Comparison of ENCODE assay signal across 23 cellular contexts in the genomic region with DNA sequence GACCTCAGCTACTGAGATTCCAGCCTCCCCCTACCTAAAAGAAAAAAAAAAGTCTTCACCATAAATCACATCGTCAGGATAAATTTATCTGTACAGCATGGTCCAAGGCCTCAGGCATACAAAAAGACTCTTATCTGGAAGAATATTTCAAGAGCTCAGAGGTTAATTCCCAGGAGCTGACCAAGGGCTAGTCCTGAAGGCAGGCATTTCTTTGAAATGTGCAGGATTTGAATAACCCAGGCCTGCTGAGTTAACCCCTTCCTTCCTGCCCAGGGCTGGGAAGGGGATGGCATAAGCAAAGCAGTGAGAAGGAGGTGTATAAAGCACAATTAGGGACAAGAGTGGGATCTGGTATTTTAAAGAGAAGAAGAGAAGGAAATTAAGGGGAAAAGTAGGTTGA.
"Had no signal": no experiment of that assay in that cellular context is flagged by ENCODE, and none has a peak within 500 bp of the region (broad histone marks: within the 10 kb centered on the region; RNA-seq: fewer than 3 reads in every experiment).

No MANE protein-coding gene starts in this region.

- H3K4me1 Mint-ChIP-seq: activated B cell treated with CpG ODN at 0.5 μM for 24 hours; activated CD4-positive, alpha-beta T cell treated with anti-CD3 and anti-CD28 coated beads, Interleukin-2, amount 10 ng/mL, durations not matched to agents 24 days and 14 days had no signal

- H3K9me3 Mint-ChIP-seq: activated B cell treated with CpG ODN at 0.5 μM for 24 hours; activated CD4-positive, alpha-beta memory T cell treated with anti-CD3 and anti-CD28 coated beads for 36 hours; activated CD4-positive, alpha-beta T cell treated with anti-CD3 and anti-CD28 coated beads, Interleukin-2, amount 10 ng/mL, durations not matched to agents 24 days and 14 days; activated T-cell treated with anti-CD3 and anti-CD28 coated beads, Interleukin-2, amount 50 U/mL, for 4 hours; T-helper 1 cell treated with Interleukin-12 subunit alpha and Interleukin-12 subunit beta and Interleukin-4 antibody, amounts not matched to agents 30 μg/mL and 1 μg/mL, for 36 hours had no signal

- H3K27ac Mint-ChIP-seq: activated B cell treated with CpG ODN at 0.5 μM for 24 hours; activated CD4-positive, alpha-beta memory T cell treated with anti-CD3 and anti-CD28 coated beads for 36 hours; activated CD4-positive, alpha-beta T cell treated with anti-CD3 and anti-CD28 coated beads, Interleukin-2, amount 10 ng/mL, durations not matched to agents 24 days and 14 days; activated naive CD8-positive, alpha-beta T cell; T-helper 1 cell treated with Interleukin-12 subunit alpha and Interleukin-12 subunit beta and Interleukin-4 antibody, amounts not matched to agents 30 μg/mL and 1 μg/mL, for 36 hours had no signal

- DNase-seq: activated B cell treated with CpG ODN at 0.5 μM for 24 hours; activated CD4-positive, alpha-beta memory T cell treated with anti-CD3 and anti-CD28 coated beads for 36 hours; activated CD4-positive, alpha-beta T cell treated with anti-CD3 and anti-CD28 coated beads for 1 hour; activated CD4-positive, alpha-beta T cell treated with anti-CD3 and anti-CD28 coated beads, Interleukin-2, amount 10 ng/mL, durations not matched to agents 24 days and 14 days; activated CD8-positive, alpha-beta memory T cell treated with anti-CD3 and anti-CD28 coated beads for 24 hours; activated effector memory CD4-positive, alpha-beta T cell treated with anti-CD3 and anti-CD28 coated beads, Interleukin-2, amount 50 U/mL, for 16 hours; activated naive CD4-positive, alpha-beta T cell treated with Interleukin-2 at 50 U/mL for 16 hours; activated T-cell treated with anti-CD3 and anti-CD28 coated beads, Interleukin-2, amount 50 U/mL, for 4 hours; cerebellar nuclear complex; NCI-H1048; NCI-H146; NCI-H1930; NCI-H2171; NCI-H2227 treated with DMSO at 0.1 percent for 48 hours; NCI-H510A; NCI-H526 treated with DMSO at 0.1 percent for 48 hours; OCI-M1; RPMI8226; T-helper 9 cell had no signal

- ATAC-seq: activated T-cell treated with anti-CD3 and anti-CD28 coated beads, Interleukin-2, amount 50 U/mL, for 4 hours; Panc1; Right ventricle myocardium inferior had no signal

- H3K27me3 Mint-ChIP-seq: activated B cell treated with CpG ODN at 0.5 μM for 24 hours; activated CD4-positive, alpha-beta memory T cell treated with anti-CD3 and anti-CD28 coated beads for 36 hours; activated naive CD8-positive, alpha-beta T cell had no signal

- H3K4me3 Mint-ChIP-seq: activated B cell treated with CpG ODN at 0.5 μM for 24 hours; activated CD4-positive, alpha-beta memory T cell treated with anti-CD3 and anti-CD28 coated beads for 36 hours; activated CD4-positive, alpha-beta T cell treated with anti-CD3 and anti-CD28 coated beads, Interleukin-2, amount 10 ng/mL, durations not matched to agents 24 days and 14 days; activated naive CD8-positive, alpha-beta T cell; activated T-cell treated with anti-CD3 and anti-CD28 coated beads, Interleukin-2, amount 50 U/mL, for 4 hours; T-helper 1 cell treated with Interleukin-12 subunit alpha and Interleukin-12 subunit beta and Interleukin-4 antibody, amounts not matched to agents 30 μg/mL and 1 μg/mL, for 36 hours had no signal

- H3K36me3 Mint-ChIP-seq: activated CD4-positive, alpha-beta memory T cell treated with anti-CD3 and anti-CD28 coated beads for 36 hours; activated naive CD8-positive, alpha-beta T cell had no signal
